ENCODE assay signal across 8 cellular contexts in genomic region chr3:196867507-196868296, GRCh38.
A peak's percentile ranks its signal among the peaks of the same experiment; 100 is the strongest.
DNase-seq lines count a peak whose midpoint lies in the region; ATAC-seq and TF ChIP-seq lines count a peak whose summit lies in the region.

SENP5 (plus strand) TSS chr3:196867920; CDS start chr3:196885182, 17,262 bp downstream.

- peak; percentile 97 for TF ChIP-seq POLR2A in GM10847 (IDR thresholded peaks at IDR 0.05; ENCODE audit: extremely low read depth, insufficient read length)

- peaks cover 1% of the 10 kb centered on the region for H3K36me3 Mint-ChIP-seq in activated naive CD4-positive, alpha-beta T cell treated with anti-CD3 and anti-CD28 coated beads, Interleukin-2, amount 50 U/mL, for 24 hours

- H3K4me3 Mint-ChIP-seq in activated naive CD4-positive, alpha-beta T cell treated with anti-CD3 and anti-CD28 coated beads, Interleukin-2, amount 50 U/mL, for 24 hours, result peak within 1 kb of the TSS; percentile 93

- ATAC-seq in HG02642 (IDR thresholded peaks at IDR 0.05; ENCODE audit: poor library complexity, unreplicated experiment) (peak; percentile 92), SK-N-SH treated with all-trans-retinoic acid at 6 μM for 48 hours (peak; percentile 94)

- H3K27me3 Mint-ChIP-seq in activated naive CD4-positive, alpha-beta T cell treated with anti-CD3 and anti-CD28 coated beads, Interleukin-2, amount 50 U/mL, for 24 hours, result no peaks in the 10 kb centered on the region

- DNase-seq in NCI-H1092 treated with DMSO at 0.1 percent for 48 hours (lab: John Stamatoyannopoulos, UW), result peak; percentile 86
- peak; percentile 90 for DNase-seq in globus pallidus (ENCODE audit: low spot score)
- DNase-seq in nucleus accumbens (lab: John Stamatoyannopoulos, UW), result peak in 55 of 56 donors; percentile 42 to 94 (median 87)
- DNase-seq in superior temporal gyrus (ENCODE audit: extremely low spot score), result peak; percentile 93

- H3K27ac Mint-ChIP-seq in activated naive CD4-positive, alpha-beta T cell treated with anti-CD3 and anti-CD28 coated beads, Interleukin-2, amount 50 U/mL, for 24 hours, result peak within 1 kb of the TSS; percentile 93

- no peaks in the 10 kb centered on the region for H3K9me3 Mint-ChIP-seq in activated naive CD4-positive, alpha-beta T cell treated with anti-CD3 and anti-CD28 coated beads, Interleukin-2, amount 50 U/mL, for 24 hours

- H3K4me1 Mint-ChIP-seq in activated naive CD4-positive, alpha-beta T cell treated with anti-CD3 and anti-CD28 coated beads, Interleukin-2, amount 50 U/mL, for 24 hours, result peaks cover 20% of the 10 kb centered on the region

TF ChIP-seq in SK-N-SH treated with all-trans-retinoic acid at 6 μM for 48 hours, 23 proteins besides CTCF, POLR2A, EP300 and RAD21:
- no peak for TF ChIP-seq ZNF70 (CRISPR knock-in tag; IDR thresholded peaks at IDR 0.05)
- TF ChIP-seq TOX (CRISPR knock-in tag; IDR thresholded peaks at IDR 0.05; ENCODE audit: borderline replicate concordance), result no peak
- TF ChIP-seq CREB5 (CRISPR knock-in tag; IDR thresholded peaks at IDR 0.05; ENCODE audit: low read depth), result no peak
- TF ChIP-seq GLIS3 (CRISPR knock-in tag; IDR thresholded peaks at IDR 0.05), result no peak
- TF ChIP-seq BACH2 (CRISPR knock-in tag; IDR thresholded peaks at IDR 0.05; ENCODE audit: borderline replicate concordance), result no peak
- TF ChIP-seq POU6F1 (CRISPR knock-in tag; IDR thresholded peaks at IDR 0.05; ENCODE audit: borderline replicate concordance, low read depth), result no peak
- TF ChIP-seq ZNF565 (CRISPR knock-in tag; conservative IDR thresholded peaks at IDR 0.05; ENCODE audit: low read depth), result no peak
- no peak for TF ChIP-seq RARB (CRISPR knock-in tag; IDR thresholded peaks at IDR 0.05)

Comparison
In these comparisons a context has a peak if more than half of its experiments do, and no peak if none do; other contexts are left out.
1. Peak in every context shown above with its lines: DNase-seq and ATAC-seq.